In genomic region chr17:55769625-55770000, GRCh38 we compare ENCODE assay signal across 12 cellular contexts. TPM values are rescaled to one million over a fixed set of nuclear protein-coding genes. Genes with fewer than 3 reads are reported as not detected.
DNase-seq lines count a peak whose midpoint lies in the region; ATAC-seq and TF ChIP-seq lines count a peak whose summit lies in the region.
"Had no signal": no experiment of that assay in that cellular context is flagged by ENCODE, and none has a peak within 500 bp of the region (broad histone marks: within the 10 kb centered on the region; RNA-seq: fewer than 3 reads in every experiment).

No MANE protein-coding gene starts in this region.

- no peak for TF ChIP-seq POLR2A in vagina (IDR thresholded peaks at IDR 0.05)

- DNase-seq in Right ventricle myocardium inferior (ENCODE audit: missing footprints) (no peak), right atrium auricular region (ENCODE audit: low spot score) (no peak), astrocyte of the spinal cord (ENCODE audit: low read depth, low spot score) (peak; percentile 47), left kidney (ENCODE audit: low read depth, low spot score) (peak; percentile 49), vagina (ENCODE audit: extremely low spot score in 2 of 2) (no peak), hypothalamus (lab: John Stamatoyannopoulos, UW) (no peak), pons (ENCODE audit: low spot score) (no peak)
- no peak for DNase-seq in activated CD4-positive, alpha-beta T cell treated with anti-CD3 and anti-CD28 coated beads for 1 hour
- DNase-seq: activated CD4-positive, alpha-beta T cell treated with anti-CD3 and anti-CD28 coated beads, Interleukin-2, amount 10 ng/mL, durations not matched to agents 24 days and 14 days; NK-92 treated with Interleukin-12 subunit alpha and Interleukin-12 subunit beta, amount 100 ng/mL, for 24 hours had no signal

- intact Hi-C loops in Right ventricle myocardium inferior (cut with DNase I) (no loop called here), vagina (cut with DNase I) (no loop called here)

- in situ Hi-C loops in astrocyte of the spinal cord (cut with HindIII; ENCODE audit: low sequenced_read_pairs) = no loop called here

- H3K36me3 ChIP-seq in right atrium auricular region = peaks cover 33% of the 10 kb centered on the region
- peaks cover 0 to 23% of the 10 kb centered on the region in 2 donors for H3K36me3 ChIP-seq in vagina
- H3K36me3 ChIP-seq: HAP-1 had no signal

- peak; percentile 56 for ATAC-seq in Right ventricle myocardium inferior

- H3K4me1 ChIP-seq in right atrium auricular region = peaks cover 0 to 20% of the 10 kb centered on the region in 2 donors
- H3K4me1 ChIP-seq in vagina = peaks cover 15% of the 10 kb centered on the region
- H3K4me1 ChIP-seq: HAP-1 had no signal

- H3K27me3 ChIP-seq in right atrium auricular region (no peaks in the 10 kb centered on the region), vagina (no peaks in the 10 kb centered on the region)

- H3K4me3 ChIP-seq in right atrium auricular region = no peak overlapping the region
- no peak overlapping the region for H3K4me3 ChIP-seq in astrocyte of the spinal cord (ENCODE audit: low read depth, low read length)
- H3K4me3 ChIP-seq in vagina = no peak overlapping the region
- H3K4me3 ChIP-seq: HAP-1 had no signal

- H3K27ac ChIP-seq in right atrium auricular region (peak overlapping the region in 1 of 2 donors; percentile 48), vagina (peak overlapping the region; percentile 51)

- TF ChIP-seq CTCF in right atrium auricular region (IDR thresholded peaks at IDR 0.05) (no peak), astrocyte of the spinal cord (IDR thresholded peaks at IDR 0.05; ENCODE audit: low read depth, low read length) (no peak), vagina (IDR thresholded peaks at IDR 0.05) (no peak)

- H3K9me3 ChIP-seq in right atrium auricular region (no peaks in the 10 kb centered on the region), vagina (no peaks in the 10 kb centered on the region)
- H3K9me3 ChIP-seq: HAP-1 had no signal

RNA-seq across cellular contexts. Expression of gene PCTP, which starts 18.8 kb away (rescaled TPM):
- total RNA-seq in Right ventricle myocardium inferior = 21.9 TPM
- total RNA-seq in right atrium auricular region = 10 to 100 TPM; 15.1 to 27.0 TPM
- 8.6 TPM for total RNA-seq in vagina

RNA-seq across cellular contexts. Expression of gene TMEM100, which starts 46.9 kb away (rescaled TPM):
- total RNA-seq in Right ventricle myocardium inferior (17.0 TPM), right atrium auricular region (10 to 100 TPM; 18.0 to 26.1 TPM), vagina (20.6 TPM)
- total RNA-seq: activated CD4-positive, alpha-beta T cell treated with anti-CD3 and anti-CD28 coated beads, Interleukin-2, amount 10 ng/mL, durations not matched to agents 24 days and 14 days; B cell had no signal

Comparison
In these comparisons a context has a peak if more than half of its experiments do, and no peak if none do; other contexts are left out.
1. DNase-seq: peak in astrocyte of the spinal cord (single experiment) and left kidney (single experiment); none in Right ventricle myocardium inferior (single experiment), right atrium auricular region (single experiment), vagina (0 of 2), hypothalamus (0 of 51), activated CD4-positive, alpha-beta T cell treated with anti-CD3 and anti-CD28 coated beads for 1 hour (single experiment) and pons (single experiment).